In the genomic region with DNA sequence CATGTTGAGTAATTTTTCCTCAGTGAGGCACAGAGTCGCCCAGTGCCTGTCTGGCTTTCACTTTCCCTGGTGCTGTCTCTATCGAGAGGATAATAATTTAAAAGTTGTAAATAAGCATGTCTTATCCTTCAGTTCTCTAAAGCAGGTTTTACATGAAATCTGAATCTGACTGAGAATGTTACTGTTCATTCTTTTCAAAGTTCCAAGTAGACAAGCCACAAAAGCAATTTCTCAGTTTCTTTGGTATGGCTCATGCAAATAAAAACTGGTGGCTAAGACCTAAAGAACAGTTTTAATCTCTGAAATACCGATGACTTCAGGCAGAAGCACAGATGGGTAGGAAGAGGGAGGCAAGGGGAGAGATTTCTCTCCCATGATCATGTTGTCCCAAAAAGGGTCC, we compare ENCODE assay signal across 12 cellular contexts.
DNase-seq lines count a peak whose midpoint lies in the region; ATAC-seq lines count a peak whose summit lies in the region.
"Had no signal": no experiment of that assay in that cellular context is flagged by ENCODE, and none has a peak within 500 bp of the region (broad histone marks: within the 10 kb centered on the region; RNA-seq: fewer than 3 reads in every experiment).

No MANE protein-coding gene starts in this region.

- H3K4me1 Mint-ChIP-seq in memory B cell = peaks cover 57% of the 10 kb centered on the region

- peak overlapping the region; percentile 88 for H3K27ac Mint-ChIP-seq in memory B cell

- DNase-seq in activated CD4-positive, CD25-positive, alpha-beta regulatory T cell (lab: John Stamatoyannopoulos, UW) = no peak
- DNase-seq in memory B cell (ENCODE audit: low spot score in 2 of 2) (no peak), Ammon's horn (ENCODE audit: low spot score) (no peak), ureter (ENCODE audit: low spot score) (no peak)
- DNase-seq in activated effector memory CD4-positive, alpha-beta T cell treated with Interleukin-2 at 50 U/mL for 16 hours = no peak
- DNase-seq: Kasumi-1, NCI-H2227 treated with DMSO at 0.1 percent for 48 hours, stomach had no signal

- peaks cover 2% of the 10 kb centered on the region for H3K9me3 Mint-ChIP-seq in memory B cell

- H3K27me3 Mint-ChIP-seq in memory B cell = no peaks in the 10 kb centered on the region

- H3K4me3 Mint-ChIP-seq in memory B cell = peak overlapping the region; percentile 57

- peaks cover 15% of the 10 kb centered on the region for H3K36me3 Mint-ChIP-seq in memory B cell

- peak; percentile 8 to 10 for ATAC-seq in activated CD4-positive, CD25-positive, alpha-beta regulatory T cell treated with anti-CD3 and anti-CD28 coated beads, Interleukin-2, amount 50 U/mL, for 24 hours
- ATAC-seq in GM19372 (IDR thresholded peaks at IDR 0.05; ENCODE audit: low read depth, unreplicated experiment) = peak; percentile 41
- ATAC-seq in HG03442 (IDR thresholded peaks at IDR 0.05; ENCODE audit: unreplicated experiment) = peak; percentile 42
- ATAC-seq in memory B cell (ENCODE audit: low read depth) = no peak
- ATAC-seq: A549 had no signal
